ENCODE assay signal across 10 cellular contexts in genomic region chr21:41640756-41641509, GRCh38.
DNase-seq lines count a peak whose midpoint lies in the region; ATAC-seq, FAIRE-seq and TF ChIP-seq lines count a peak whose summit lies in the region.
"Had no signal": no experiment of that assay in that cellular context is flagged by ENCODE, and none has a peak within 500 bp of the region (broad histone marks: within the 10 kb centered on the region; RNA-seq: fewer than 3 reads in every experiment).

No MANE protein-coding gene starts in this region.

- no peak overlapping the region for H3K27ac Mint-ChIP-seq in H9

- H3K23me2 ChIP-seq in H9 (ENCODE audit: insufficient read length, low read depth, low read length, poor library complexity, severe bottlenecking): no peaks in the 10 kb centered on the region

- no peak for FAIRE-seq in urothelium cell line (lab: Jason Lieb, UNC)

- no peak overlapping the region for H3K4ac ChIP-seq in H9 (ENCODE audit: low read depth, low read length)

- H3K4me3 ChIP-seq in ascending aorta (no peak overlapping the region), left ventricle myocardium inferior (no peak overlapping the region), subcutaneous abdominal adipose tissue (ENCODE audit: low read depth in 1 of 5, low read length in 5 of 5) (no peak overlapping the region)
- H3K4me3 ChIP-seq: testis had no signal

- H2BK120ac ChIP-seq in H9 (ENCODE audit: low read depth, low read length, poor library complexity, severe bottlenecking): no peak overlapping the region

- H4K5ac ChIP-seq in H9 (ENCODE audit: insufficient read length, low read depth, low read length): no peak overlapping the region

- intact Hi-C loops in ascending aorta (cut with DNase I): loop anchor here (2.0 kb wide), 1 partner anchor 28 kb away; no protein-coding TSS in a partner anchor
- intact Hi-C loops in left ventricle myocardium inferior (cut with micrococcal nuclease): no loop called here

- no peak overlapping the region for H2BK20ac ChIP-seq in H9 (ENCODE audit: low read depth, low read length, poor library complexity, severe bottlenecking)

- peaks cover 0 to 6% of the 10 kb centered on the region in 2 experiments; a peak in 2 of 5 replicates for H3K9me3 Mint-ChIP-seq in H9

- H4K8ac ChIP-seq in H9 (replicated peaks; ENCODE audit: insufficient read length, low read depth, low read length): no peak overlapping the region

- no peaks in the 10 kb centered on the region for H3K79me1 ChIP-seq in H9 (ENCODE audit: insufficient read depth, low read depth, low read length, poor library complexity, severe bottlenecking)

- DNase-seq in H9: no peak
- DNase-seq in ascending aorta (ENCODE audit: low spot score in 2 of 2): no peak
- DNase-seq in left ventricle myocardium inferior: no peak
- no peak for DNase-seq in activated naive CD4-positive, alpha-beta T cell treated with Interleukin-2 at 50 U/mL for 16 hours
- no peak for DNase-seq in urothelium cell line (ENCODE audit: low spot score)
- DNase-seq in NOMO-1 treated with dmso at 0.1 percent for 144 hours (lab: John Stamatoyannopoulos, UW; ENCODE audit: unreplicated experiment): no peak
- DNase-seq: NCI-H187 treated with DMSO at 0.1 percent for 48 hours had no signal

- H3K4me2 ChIP-seq in H9 (ENCODE audit: insufficient read depth, insufficient read length, low read length): no peak overlapping the region

- WGBS in H9 (ENCODE audit: extremely low coverage, insufficient read length, low lambda C conversion rate): no CpG with 5 or more reads among the region's 6 CpGs

- no peak overlapping the region for H3K23ac ChIP-seq in H9 (ENCODE audit: insufficient read length, low read depth, low read length)

- H3K18ac ChIP-seq in H9 (ENCODE audit: insufficient read length, low read depth, low read length): no peak overlapping the region

- H3K9ac ChIP-seq in H9 (ENCODE audit: extremely low read depth, insufficient read length, low read length): no peak overlapping the region
- H3K9ac ChIP-seq in subcutaneous abdominal adipose tissue (ENCODE audit: low read length in 5 of 5): no peak overlapping the region

- H3K56ac ChIP-seq in H9 (ENCODE audit: insufficient read length, low read depth, low read length): peak overlapping the region; percentile 55

- H3K36me3 ChIP-seq in ascending aorta (no peaks in the 10 kb centered on the region), left ventricle myocardium inferior (no peaks in the 10 kb centered on the region), subcutaneous abdominal adipose tissue (ENCODE audit: control insufficient read depth in 5 of 5, insufficient read depth in 5 of 5, low read length in 5 of 5) (no peaks in the 10 kb centered on the region)

- H2BK5ac ChIP-seq in H9 (ENCODE audit: insufficient read length, low read length): no peak overlapping the region

- no peaks in the 10 kb centered on the region; a peak in 2 of 7 replicates for H3K36me3 Mint-ChIP-seq in H9 (ENCODE audit: insufficient read depth in 1 of 3, low read depth in 3 of 3)

- no peaks in the 10 kb centered on the region for H3K79me2 ChIP-seq in H9 (ENCODE audit: insufficient read depth, low read length)

- H2AK5ac ChIP-seq in H9 (ENCODE audit: insufficient read length, low read length): no peak overlapping the region

- H3K27me3 Mint-ChIP-seq in H9 (ENCODE audit: low read depth): peaks cover 2% of the 10 kb centered on the region; the same call in 1 of the 2 replicates

- H3K27me3 ChIP-seq in H9 (ENCODE audit: insufficient read depth, low read length): no peaks in the 10 kb centered on the region
- H3K27me3 ChIP-seq in ascending aorta: no peaks in the 10 kb centered on the region
- no peaks in the 10 kb centered on the region for H3K27me3 ChIP-seq in left ventricle myocardium inferior (ENCODE audit: low read depth)
- H3K27me3 ChIP-seq in subcutaneous abdominal adipose tissue (ENCODE audit: control insufficient read depth in 5 of 5, insufficient read depth in 4 of 5, low read length in 5 of 5): peaks cover 0 to 15% (median 2%) of the 10 kb centered on the region in 5 donors
- H3K27me3 ChIP-seq: testis had no signal

- H3T11ph ChIP-seq in H9 (ENCODE audit: low read length): no peak overlapping the region

- no peak overlapping the region for H2AFZ ChIP-seq in H9 (ENCODE audit: low read length)

- TF ChIP-seq CTCF in H9 (conservative IDR thresholded peaks at IDR 0.05) (no peak), ascending aorta (IDR thresholded peaks at IDR 0.05) (no peak), left ventricle myocardium inferior (IDR thresholded peaks at IDR 0.05; ENCODE audit: borderline replicate concordance) (no peak)

- no peak overlapping the region for H2BK15ac ChIP-seq in H9 (ENCODE audit: low read depth, low read length)

- no peak overlapping the region for H3K4me3 Mint-ChIP-seq in H9

- H3K4me1 ChIP-seq in H9 (ENCODE audit: insufficient read depth, low read length) (no peaks in the 10 kb centered on the region), ascending aorta (peaks cover 5 to 19% of the 10 kb centered on the region in 2 donors), left ventricle myocardium inferior (peaks cover 28% of the 10 kb centered on the region), subcutaneous abdominal adipose tissue (ENCODE audit: control insufficient read depth in 5 of 5, insufficient read depth in 5 of 5, low read length in 5 of 5) (peaks cover 0 to 19% (median 5%) of the 10 kb centered on the region in 5 donors)
- H3K4me1 ChIP-seq: testis had no signal

- H2BK12ac ChIP-seq in H9 (ENCODE audit: insufficient read length, low read depth, low read length): no peak overlapping the region

- no peaks in the 10 kb centered on the region for H4K20me1 ChIP-seq in H9 (ENCODE audit: control insufficient read depth, insufficient read depth, insufficient read length)

- H3K27ac ChIP-seq in H9 (ENCODE audit: insufficient read length, low read depth, low read length) (no peak overlapping the region), ascending aorta (peak overlapping the region; percentile 90 to 91), left ventricle myocardium inferior (replicated peaks) (peak overlapping the region; percentile 76), subcutaneous abdominal adipose tissue (ENCODE audit: low read depth, low read length) (peak overlapping the region; percentile 69)

- no peak overlapping the region for H3K14ac ChIP-seq in H9 (ENCODE audit: insufficient read depth, low read length)

- H3K4me1 Mint-ChIP-seq in H9: peaks cover 0 to 3% of the 10 kb centered on the region in 2 experiments; a peak in 2 of 4 replicates

- H4K91ac ChIP-seq in H9 (ENCODE audit: insufficient read length, low read depth, low read length): no peak overlapping the region

- H3K9me3 ChIP-seq in H9 (ENCODE audit: control insufficient read depth, low read depth, low read length): no peaks in the 10 kb centered on the region
- no peaks in the 10 kb centered on the region for H3K9me3 ChIP-seq in ascending aorta
- peaks cover 9% of the 10 kb centered on the region for H3K9me3 ChIP-seq in left ventricle myocardium inferior (replicated peaks)
- H3K9me3 ChIP-seq in subcutaneous abdominal adipose tissue (ENCODE audit: control insufficient read depth in 5 of 5, low read length in 5 of 5): peaks cover 0 to 6% (median 4%) of the 10 kb centered on the region in 5 donors
- H3K9me3 ChIP-seq: testis had no signal

- ATAC-seq in GM21529 (IDR thresholded peaks at IDR 0.05; ENCODE audit: unreplicated experiment): no peak
